7 cellular contexts compared by ENCODE assay signal in the genomic region with DNA sequence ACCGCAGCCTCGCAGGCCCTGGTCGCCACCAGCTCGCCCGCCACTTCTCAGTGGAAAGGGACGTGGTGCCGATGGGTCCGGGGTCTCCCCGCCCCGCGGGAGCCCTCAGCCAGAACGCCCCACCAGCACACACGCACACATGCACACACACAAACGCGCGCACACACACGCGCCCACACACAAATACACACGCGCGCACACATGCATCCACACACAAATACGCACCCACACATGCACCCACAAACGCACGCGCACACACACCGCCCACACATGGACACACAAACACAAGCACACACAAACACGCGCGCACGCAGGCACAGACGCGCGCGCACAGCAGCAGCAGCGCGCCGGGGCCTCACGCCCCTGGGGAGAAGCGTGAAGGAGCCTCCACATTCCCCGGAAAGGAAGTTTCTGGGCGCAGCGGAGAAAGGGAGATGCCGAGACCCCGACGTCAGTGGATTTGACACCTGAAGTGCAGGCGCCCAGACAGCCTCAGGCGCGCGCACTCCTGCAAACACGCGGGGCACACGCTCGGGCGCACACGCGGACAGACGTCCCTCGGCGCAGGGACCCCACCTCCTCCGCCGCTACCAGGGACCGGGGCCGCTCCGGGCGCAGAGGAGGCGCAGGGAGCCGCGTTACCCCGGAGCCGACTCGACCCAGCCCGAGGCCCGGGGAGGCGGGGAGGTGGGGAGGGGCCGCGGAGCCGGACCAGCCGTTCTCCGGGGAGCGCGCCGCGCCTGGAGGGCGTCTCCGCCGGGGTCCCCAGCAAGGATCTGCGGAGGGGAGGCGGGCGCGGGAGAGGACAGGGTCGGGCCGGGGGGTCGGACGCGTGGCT. TPM values are rescaled to one million over a fixed set of nuclear protein-coding genes. Genes with fewer than 3 reads are reported as not detected.
DNase-seq lines count a peak whose midpoint lies in the region; ATAC-seq and TF ChIP-seq lines count a peak whose summit lies in the region.

No MANE protein-coding gene starts in this region.

- peaks cover 50% of the 10 kb centered on the region for H3K4me1 Mint-ChIP-seq in memory B cell

- no peak for DNase-seq in SK-N-MC (ENCODE audit: low read depth, low spot score)
- DNase-seq in colonic mucosa, result no peak
- peak in 1 of 2 donors; percentile 48 for DNase-seq in memory B cell (ENCODE audit: low spot score in 2 of 2)
- DNase-seq in cerebellar cortex (ENCODE audit: low spot score), result no peak

- H3K36me3 Mint-ChIP-seq in memory B cell, result peaks cover 2% of the 10 kb centered on the region

- H3K27me3 ChIP-seq in colonic mucosa, result no peaks in the 10 kb centered on the region
- peaks cover 2% of the 10 kb centered on the region for H3K27me3 ChIP-seq in thymus (ENCODE audit: control insufficient read depth, insufficient read depth)

- H3K4me1 ChIP-seq in colonic mucosa (peaks cover 7% of the 10 kb centered on the region), thymus (ENCODE audit: control insufficient read depth, insufficient read depth, low read length) (peaks cover 18% of the 10 kb centered on the region)

- H3K9me3 ChIP-seq in SK-N-MC (ENCODE audit: low read depth, low read length) (no peaks in the 10 kb centered on the region), colonic mucosa (no peaks in the 10 kb centered on the region), thymus (ENCODE audit: control insufficient read depth) (no peaks in the 10 kb centered on the region)

- peak overlapping the region; percentile 86 for H3K4me3 ChIP-seq in SK-N-MC
- H3K4me3 ChIP-seq in colonic mucosa, result peak overlapping the region; percentile 77
- peak overlapping the region; percentile 73 for H3K4me3 ChIP-seq in thymus (ENCODE audit: low read length)

- peak overlapping the region; percentile 99 for H3K4me3 Mint-ChIP-seq in memory B cell

- no peak overlapping the region for H3K9ac ChIP-seq in SK-N-MC (ENCODE audit: insufficient read length)
- peak overlapping the region; percentile 69 to 76 for H3K9ac ChIP-seq in colonic mucosa (ENCODE audit: low read depth in 2 of 2, low read length in 2 of 2)

- TF ChIP-seq CTCF in colonic mucosa (IDR thresholded peaks at IDR 0.05), result no peak

- H3K27ac Mint-ChIP-seq in memory B cell, result peak overlapping the region; percentile 93

- intact Hi-C loops in colonic mucosa (cut with DNase I), result no loop called here

- no peaks in the 10 kb centered on the region for H3K9me3 Mint-ChIP-seq in memory B cell

- H3K36me3 ChIP-seq in SK-N-MC (ENCODE audit: insufficient read depth, low read length) (no peaks in the 10 kb centered on the region), colonic mucosa (no peaks in the 10 kb centered on the region), thymus (ENCODE audit: control insufficient read depth, insufficient read depth) (no peaks in the 10 kb centered on the region)

- under 1% methylated on average over 95 of the region's 95 CpGs for WGBS in thymus

- no peaks in the 10 kb centered on the region for H3K27me3 Mint-ChIP-seq in memory B cell

- H3K27ac ChIP-seq in SK-N-MC (no peak overlapping the region), colonic mucosa (peak overlapping the region; percentile 76), thymus (ENCODE audit: low read depth) (peak overlapping the region; percentile 85)

- ATAC-seq in GM18858 (IDR thresholded peaks at IDR 0.05; ENCODE audit: unreplicated experiment), result peak; percentile 0
- ATAC-seq in HG02759 (IDR thresholded peaks at IDR 0.05; ENCODE audit: unreplicated experiment), result peak; percentile 12
- ATAC-seq in memory B cell (ENCODE audit: low read depth), result peak; percentile 1

RNA-seq across cellular contexts. Expression of a gene that starts 0.6 kb away (rescaled TPM):
- total RNA-seq in colonic mucosa, result 1 to 10 TPM; 4.4 to 7.2 TPM
- polyA plus RNA-seq in thymus, result 23.8 TPM

RNA-seq across cellular contexts. Expression of a gene that starts 47.3 kb away (rescaled TPM):
- not detected for total RNA-seq in colonic mucosa
- polyA plus RNA-seq in thymus, result 0.34 TPM
